ENCODE assay signal across 8 cellular contexts in the genomic region with DNA sequence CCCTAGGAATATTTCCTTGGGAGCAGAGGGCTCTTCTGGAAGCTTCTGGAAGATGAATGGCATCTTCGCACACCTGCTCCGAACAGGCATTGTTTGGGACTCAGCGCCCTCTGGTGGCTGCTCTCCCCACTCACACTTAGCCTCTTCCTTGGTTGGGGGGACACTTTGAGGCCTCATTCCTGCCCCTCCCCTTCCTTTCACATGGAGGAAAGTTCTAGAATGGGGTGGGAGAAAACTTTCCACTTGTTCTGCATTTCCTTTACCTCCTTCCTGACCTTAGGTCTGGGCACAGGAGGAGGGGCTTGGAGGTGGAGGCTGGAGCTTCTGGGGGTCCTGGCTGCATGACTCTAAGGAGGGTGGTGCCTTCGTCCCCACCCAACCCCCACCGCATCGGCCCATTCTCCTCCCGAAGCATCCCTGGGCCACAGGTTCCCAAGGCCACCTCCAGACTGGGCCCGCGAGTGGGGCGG. TPM values are rescaled to one million over a fixed set of nuclear protein-coding genes. Genes with fewer than 3 reads are reported as not detected.
DNase-seq lines count a peak whose midpoint lies in the region; ATAC-seq, FAIRE-seq and TF ChIP-seq lines count a peak whose summit lies in the region.

No MANE protein-coding gene starts in this region.

- H3K4me1 ChIP-seq in endothelial cell of umbilical vein (ENCODE audit: control insufficient read depth, extremely low read depth, insufficient read depth, low read length), result no peaks in the 10 kb centered on the region
- no peaks in the 10 kb centered on the region for H3K4me1 ChIP-seq in transverse colon

- no peaks in the 10 kb centered on the region for H3K4me1 Mint-ChIP-seq in naive thymus-derived CD8-positive, alpha-beta T cell

- in situ Hi-C loops in transverse colon (cut with MboI; ENCODE audit: low pct_ligation_motif_present in 1 of 4, low pct_unique_long_range_greater_than_20kb in 1 of 4, low sequenced_read_pairs in 3 of 4), result loop anchor here (5.0 to 25.0 kb wide), 5 partner anchors 267 to 650 kb away; no protein-coding TSS in a partner anchor

- TF ChIP-seq POLR2A in endothelial cell of umbilical vein (IDR thresholded peaks at IDR 0.05; ENCODE audit: low read depth, low read length), result no peak
- no peak for TF ChIP-seq POLR2A in transverse colon (IDR thresholded peaks at IDR 0.05)

- H3K27me3 Mint-ChIP-seq in naive thymus-derived CD8-positive, alpha-beta T cell, result peaks cover 11 to 65% (median 21%) of the 10 kb centered on the region in 5 donors

- no peaks in the 10 kb centered on the region for H3K9me3 Mint-ChIP-seq in naive thymus-derived CD8-positive, alpha-beta T cell

- no peaks in the 10 kb centered on the region for H3K36me3 Mint-ChIP-seq in naive thymus-derived CD8-positive, alpha-beta T cell

- H3K9me3 ChIP-seq in endothelial cell of umbilical vein (replicated peaks; ENCODE audit: control insufficient read depth, insufficient read depth, low read length), result no peaks in the 10 kb centered on the region
- no peaks in the 10 kb centered on the region for H3K9me3 ChIP-seq in transverse colon

- intact Hi-C loops in endothelial cell of umbilical vein (cut with micrococcal nuclease) (loop anchor here (1.0 kb wide), 3 partner anchors 130 to 325 kb away; no protein-coding TSS in a partner anchor), transverse colon (cut with DNase I; ENCODE audit: low total_unique reads) (loop anchor here (5.0 kb wide), 1 partner anchor 270 kb away; no protein-coding TSS in a partner anchor)

- H3K27ac Mint-ChIP-seq in naive thymus-derived CD8-positive, alpha-beta T cell, result peak overlapping the region in 1 of 10 donors; percentile 11

- no peak overlapping the region for H3K4me2 ChIP-seq in endothelial cell of umbilical vein (ENCODE audit: insufficient read depth, low read length)

- DNase-seq in CMK (ENCODE audit: low read depth) (peak; percentile 3), NCI-H1092 (lab: John Stamatoyannopoulos, UW) (peak; percentile 27), endothelial cell of umbilical vein (ENCODE audit: low read depth, low spot score) (peak; percentile 37), transverse colon (peak; percentile 67), NCI-H2171 (lab: John Stamatoyannopoulos, UW) (no peak)
- peak; percentile 8 to 17 for DNase-seq in activated CD4-positive, alpha-beta T cell treated with anti-CD3 and anti-CD28 coated beads, Interleukin-2, amount 50 U/mL, for 4 hours
- DNase-seq in naive thymus-derived CD8-positive, alpha-beta T cell, result peak in 9 of 10 donors; percentile 1 to 70 (median 27)

- dilution Hi-C loops in endothelial cell of umbilical vein (cut with MboI; ENCODE audit: extremely low pct_ligation_motif_present, low sequenced_read_pairs), result no loop called here

- no peak overlapping the region for H2AFZ ChIP-seq in endothelial cell of umbilical vein (ENCODE audit: low read depth, low read length)

- no peak overlapping the region for H3K9ac ChIP-seq in endothelial cell of umbilical vein (replicated peaks; ENCODE audit: extremely low read depth, insufficient read depth, low read length)

- no peaks in the 10 kb centered on the region for H4K20me1 ChIP-seq in endothelial cell of umbilical vein (replicated peaks; ENCODE audit: control insufficient read depth, extremely low read depth, insufficient read depth, low read length)

- H3K4me3 ChIP-seq in endothelial cell of umbilical vein (replicated peaks in 1 of 3; ENCODE audit: insufficient read depth in 1 of 3, low read depth in 1 of 3, low read length in 3 of 3), result no peak overlapping the region
- H3K4me3 ChIP-seq in transverse colon, result no peak overlapping the region

- H3K9me1 ChIP-seq in endothelial cell of umbilical vein (replicated peaks; ENCODE audit: control insufficient read depth, extremely low read depth, insufficient read depth, low read length), result no peaks in the 10 kb centered on the region

- H3K27me3 ChIP-seq in endothelial cell of umbilical vein (ENCODE audit: control insufficient read depth in 2 of 2, insufficient read depth in 2 of 2, low read length in 2 of 2) (peaks cover 3 to 5% of the 10 kb centered on the region in 2 experiments), transverse colon (no peaks in the 10 kb centered on the region)

- 17 to 42% methylated on average over 3 to 10 of the region's 10 CpGs for WGBS in transverse colon (ENCODE audit: low coverage in 1 of 2), 2 donors

- TF ChIP-seq CTCF in endothelial cell of umbilical vein (IDR thresholded peaks at IDR 0.05; ENCODE audit: extremely low read depth in 1 of 2, insufficient read depth in 1 of 2, low read depth in 1 of 2, low read length in 2 of 2), result peak; percentile 85 to 94
- TF ChIP-seq CTCF in transverse colon (IDR thresholded peaks at IDR 0.05), result peak; percentile 83 to 90 (median 87)

- no peaks in the 10 kb centered on the region for H3K36me3 ChIP-seq in endothelial cell of umbilical vein (ENCODE audit: control insufficient read depth in 2 of 2, extremely low read depth in 1 of 2, insufficient read depth in 2 of 2, low read length in 2 of 2)
- no peaks in the 10 kb centered on the region for H3K36me3 ChIP-seq in transverse colon

- H3K4me3 Mint-ChIP-seq in naive thymus-derived CD8-positive, alpha-beta T cell, result no peak overlapping the region

- CTCF ChIA-PET in endothelial cell of umbilical vein (lab: Charles Lee), result interaction anchor here (0.6 to 3.1 kb wide), 25 partner anchors 10 to 651 kb away, joined by 3 to 33 read pairs (median 4); no protein-coding TSS in a partner anchor

- no TSS peak for BruUV-seq in endothelial cell of umbilical vein (replicated peaks; lab: Mats Ljungman, UMichigan)

- no peak for TF ChIP-seq EP300 in transverse colon (IDR thresholded peaks at IDR 0.05; ENCODE audit: low read depth)

- POLR2A ChIA-PET in endothelial cell of umbilical vein (lab: Charles Lee), result no interaction called here
- POLR2A ChIA-PET in naive thymus-derived CD8-positive, alpha-beta T cell (lab: Charles Lee), result no interaction called here

- peak; percentile 69 for FAIRE-seq in endothelial cell of umbilical vein (lab: Jason Lieb, UNC)

- peak; percentile 74 for ATAC-seq in GM19438 (IDR thresholded peaks at IDR 0.05; ENCODE audit: low read depth, unreplicated experiment)
- ATAC-seq in naive thymus-derived CD8-positive, alpha-beta T cell, result no peak

- no peaks in the 10 kb centered on the region for H3K79me2 ChIP-seq in endothelial cell of umbilical vein (ENCODE audit: control insufficient read depth, insufficient read depth, low read length)

- no peak overlapping the region for H3K27ac ChIP-seq in endothelial cell of umbilical vein (ENCODE audit: insufficient read depth, low read depth, low read length)
- H3K27ac ChIP-seq in transverse colon, result no peak overlapping the region

TF ChIP-seq in endothelial cell of umbilical vein, 7 proteins besides CTCF, POLR2A, EP300 and RAD21:
- no peak for TF ChIP-seq JUN (IDR thresholded peaks at IDR 0.05; ENCODE audit: borderline replicate concordance, insufficient read depth, insufficient read length, low read depth)
- no peak for TF ChIP-seq POLR2AphosphoS5 (IDR thresholded peaks at IDR 0.05; ENCODE audit: insufficient read depth, low read depth, low read length)
- TF ChIP-seq GATA2 (IDR thresholded peaks at IDR 0.05; ENCODE audit: insufficient read depth, insufficient read length, low read depth, low read length), result no peak
- no peak for TF ChIP-seq MYC (IDR thresholded peaks at IDR 0.05; ENCODE audit: low read depth, low read length)
- no peak for TF ChIP-seq EZH2 (IDR thresholded peaks at IDR 0.05; ENCODE audit: borderline replicate concordance, low read depth, low read length, severe bottlenecking)
- TF ChIP-seq, protein P1, sequence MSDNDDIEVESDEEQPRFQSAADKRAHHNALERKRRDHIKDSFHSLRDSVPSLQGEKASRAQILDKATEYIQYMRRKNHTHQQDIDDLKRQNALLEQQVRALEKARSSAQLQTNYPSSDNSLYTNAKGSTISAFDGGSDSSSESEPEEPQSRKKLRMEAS (IDR thresholded peaks at IDR 0.05; ENCODE audit: insufficient read depth, insufficient read length), result no peak
- no peak for TF ChIP-seq FOS (IDR thresholded peaks at IDR 0.05; ENCODE audit: borderline replicate concordance, insufficient read depth, low read length)

RNA-seq across cellular contexts. Expression of gene SMIM32, which starts 19.3 kb away (rescaled TPM):
- total RNA-seq in endothelial cell of umbilical vein, result not detected in 2 replicates
- not detected in 2 replicates for polyA plus RNA-seq in endothelial cell of umbilical vein
- not detected in 2 replicates for polyA plus RNA-seq in endothelial cell of umbilical vein (2011; cell fraction: cytosol; rRNA removed)
- not detected in 2 replicates for polyA plus RNA-seq in endothelial cell of umbilical vein (2011; cell fraction: nucleus; rRNA removed)
- polyA plus RNA-seq in endothelial cell of umbilical vein (2012), result not detected in 2 replicates
- not detected in 2 replicates for polyA minus RNA-seq in endothelial cell of umbilical vein
- not detected for polyA minus RNA-seq in endothelial cell of umbilical vein (2011; cell fraction: cytosol; rRNA and poly(A)+ RNA removed)
- not detected in 2 replicates for polyA minus RNA-seq in endothelial cell of umbilical vein (2011; cell fraction: nucleus; rRNA and poly(A)+ RNA removed)
- total RNA-seq in naive thymus-derived CD8-positive, alpha-beta T cell, result not detected
- not detected for polyA plus RNA-seq in naive thymus-derived CD8-positive, alpha-beta T cell
- total RNA-seq in transverse colon, result 10 to 100 TPM in 3 of 4 donors, 1 to 10 TPM in 1; 6.4 to 21.6 (median 13.5) TPM
